33 cellular contexts compared by ENCODE assay signal in the genomic region with DNA sequence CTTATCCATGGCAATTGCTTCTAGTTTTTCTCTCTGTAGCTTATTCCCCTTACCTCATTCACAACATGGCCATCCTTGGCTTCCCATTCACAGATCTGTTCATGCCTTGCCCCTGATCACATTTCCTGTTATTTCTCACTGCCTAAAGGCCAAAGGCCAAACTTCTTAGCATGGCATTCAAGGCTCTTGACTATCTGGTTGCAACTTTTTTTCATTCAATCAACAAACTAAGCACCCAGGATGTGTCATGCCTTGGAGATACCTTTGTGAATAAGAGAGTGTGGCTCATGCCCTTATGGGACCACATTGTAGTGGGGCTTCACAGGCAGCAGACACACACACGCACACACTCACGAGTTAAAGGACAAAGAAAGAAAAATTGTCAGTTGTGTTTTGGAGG. TPM values are rescaled to one million over a fixed set of nuclear protein-coding genes. Genes with fewer than 3 reads are reported as not detected.
"Had no signal": no experiment of that assay in that cellular context is flagged by ENCODE, and none has a peak within 500 bp of the region (broad histone marks: within the 10 kb centered on the region; RNA-seq: fewer than 3 reads in every experiment).

No MANE protein-coding gene starts in this region.

- H3K9me3 ChIP-seq: ascending aorta had no signal

- H3K27me3 ChIP-seq: ascending aorta, cardiac muscle cell had no signal

- DNase-seq: activated CD4-positive, alpha-beta memory T cell treated with anti-CD3 and anti-CD28 coated beads, Interleukin-2, amount 10 ng/mL, durations not matched to agents 7 days and 5 days; activated CD4-positive, alpha-beta T cell treated with anti-CD3 and anti-CD28 coated beads for 1 hour; activated CD4-positive, alpha-beta T cell treated with anti-CD3 and anti-CD28 coated beads for 36 hours; activated CD4-positive, alpha-beta T cell treated with anti-CD3 and anti-CD28 coated beads for 48 hours; activated CD4-positive, alpha-beta T cell treated with anti-CD3 and anti-CD28 coated beads, Interleukin-2, amount 10 ng/mL, durations not matched to agents 7 days and 5 days; activated CD4-positive, alpha-beta T cell treated with anti-CD3 and anti-CD28 coated beads, Interleukin-2, amount 50 U/mL, for 48 hours; activated CD4-positive, CD25-positive, alpha-beta regulatory T cell; activated CD8-positive, alpha-beta memory T cell treated with anti-CD3 and anti-CD28 coated beads for 24 hours; activated CD8-positive, alpha-beta memory T cell treated with anti-CD3 and anti-CD28 coated beads, Interleukin-2, amount 10 ng/mL, durations not matched to agents 7 days and 5 days; activated CD8-positive, alpha-beta memory T cell treated with anti-CD3 and anti-CD28 coated beads, Interleukin-2, amount 50 U/mL, for 48 hours; activated CD8-positive, alpha-beta T cell treated with anti-CD3 and anti-CD28 coated beads, Interleukin-2, amount 10 ng/mL, durations not matched to agents 7 days and 5 days; activated effector memory CD4-positive, alpha-beta T cell treated with Interleukin-2 at 50 U/mL for 16 hours; activated gamma-delta T cell; activated naive CD4-positive, alpha-beta T cell treated with anti-CD3 and anti-CD28 coated beads, Interleukin-2, amount 10 ng/mL, durations not matched to agents 7 days and 5 days; activated naive CD4-positive, alpha-beta T cell treated with Interleukin-2 at 50 U/mL for 16 hours; activated naive CD8-positive, alpha-beta T cell treated with anti-CD3 and anti-CD28 coated beads, Interleukin-2, amount 10 ng/mL, durations not matched to agents 7 days and 5 days; activated naive CD8-positive, alpha-beta T cell treated with anti-CD3 and anti-CD28 coated beads, Interleukin-2, amount 50 U/mL, for 24 hours; activated T-cell treated with anti-CD3 and anti-CD28 coated beads, Interleukin-2, amount 50 U/mL, for 24 hours; activated T-cell treated with anti-CD3 and anti-CD28 coated beads, Interleukin-2, amount 50 U/mL, for 48 hours; amygdala; anterior cingulate cortex; central memory CD4-positive, alpha-beta T cell; T-helper 1 cell; T-helper 2 cell; T-helper 9 cell; WERI-Rb-1 had no signal

- H3K4me3 ChIP-seq: ascending aorta, cardiac muscle cell had no signal

- ATAC-seq: activated CD4-positive, alpha-beta T cell treated with anti-CD3 and anti-CD28 coated beads for 36 hours; activated CD4-positive, CD25-positive, alpha-beta regulatory T cell treated with anti-CD3 and anti-CD28 coated beads, Interleukin-2, amount 50 U/mL, for 24 hours; activated CD8-positive, alpha-beta memory T cell treated with anti-CD3 and anti-CD28 coated beads, Interleukin-2, amount 10 ng/mL, durations not matched to agents 7 days and 5 days; activated CD8-positive, alpha-beta T cell treated with anti-CD3 and anti-CD28 coated beads, Interleukin-2, amount 10 ng/mL, durations not matched to agents 7 days and 5 days; activated naive CD8-positive, alpha-beta T cell treated with anti-CD3 and anti-CD28 coated beads, Interleukin-2, amount 50 U/mL, for 24 hours; WTC11 had no signal

- H3K27ac ChIP-seq: ascending aorta, cardiac muscle cell, WERI-Rb-1 had no signal

- H3K36me3 ChIP-seq: ascending aorta, cardiac muscle cell, WERI-Rb-1 had no signal

- FAIRE-seq: bronchial epithelial cell, TTC549 had no signal

RNA-seq across cellular contexts. Expression of a gene that starts 27.6 kb away (rescaled TPM):
- total RNA-seq: activated CD4-positive, alpha-beta memory T cell treated with anti-CD3 and anti-CD28 coated beads, Interleukin-2, amount 10 ng/mL, durations not matched to agents 7 days and 5 days; activated CD4-positive, alpha-beta T cell treated with anti-CD3 and anti-CD28 coated beads for 36 hours; activated CD4-positive, alpha-beta T cell treated with anti-CD3 and anti-CD28 coated beads, Interleukin-2, amount 10 ng/mL, durations not matched to agents 7 days and 5 days; activated CD8-positive, alpha-beta memory T cell treated with anti-CD3 and anti-CD28 coated beads, Interleukin-2, amount 10 ng/mL, durations not matched to agents 7 days and 5 days; activated CD8-positive, alpha-beta T cell treated with anti-CD3 and anti-CD28 coated beads, Interleukin-2, amount 10 ng/mL, durations not matched to agents 7 days and 5 days; activated naive CD8-positive, alpha-beta T cell treated with anti-CD3 and anti-CD28 coated beads, Interleukin-2, amount 10 ng/mL, durations not matched to agents 7 days and 5 days; activated T-helper 2 cell treated with anti-CD3 and anti-CD28 coated beads, Interferon-gamma antibody, Interleukin-2, Interleukin-4, amounts not matched to agents 10 μg/mL and 5 μg/mL and 100 μg/mL, durations not matched to agents 14 hours and 24 hours and 36 hours; cardiac muscle cell had no signal
- polyA plus RNA-seq: cardiac muscle cell had no signal
